In genomic region chr14:63726499-63726898, GRCh38 we compare ENCODE assay signal across 8 cellular contexts.
A peak's percentile ranks its signal among the peaks of the same experiment; 100 is the strongest.
DNase-seq lines count a peak whose midpoint lies in the region; ATAC-seq and TF ChIP-seq lines count a peak whose summit lies in the region.

No MANE protein-coding gene starts in this region.

- peaks cover 0 to 30% (median 22%) of the 10 kb centered on the region in 5 donors for H3K4me1 ChIP-seq in subcutaneous abdominal adipose tissue (ENCODE audit: control insufficient read depth in 5 of 5, insufficient read depth in 5 of 5, low read length in 5 of 5)

- H3K27ac ChIP-seq in subcutaneous abdominal adipose tissue (ENCODE audit: low read depth, low read length), result peak overlapping the region; percentile 51

- no peaks in the 10 kb centered on the region for H3K36me3 ChIP-seq in subcutaneous abdominal adipose tissue (ENCODE audit: control insufficient read depth in 5 of 5, insufficient read depth in 5 of 5, low read length in 5 of 5)

- H3K9me3 ChIP-seq in iPS-18c (ENCODE audit: control insufficient read depth, insufficient read depth, low read length) (no peaks in the 10 kb centered on the region), subcutaneous abdominal adipose tissue (ENCODE audit: control insufficient read depth in 5 of 5, low read length in 5 of 5) (no peaks in the 10 kb centered on the region)

- H3K4me3 ChIP-seq in WI38 (ENCODE audit: low read depth, low read length), result peak overlapping the region; percentile 80
- H3K4me3 ChIP-seq in iPS-18c (ENCODE audit: insufficient read depth, low read depth, low read length), result peak overlapping the region; percentile 22; the same call in 1 of the 2 replicates
- peak overlapping the region; percentile 84 to 98 (median 95) for H3K4me3 ChIP-seq in subcutaneous abdominal adipose tissue (ENCODE audit: low read depth in 1 of 5, low read length in 5 of 5)

- H3K9ac ChIP-seq in subcutaneous abdominal adipose tissue (ENCODE audit: low read length in 5 of 5), result peak overlapping the region; percentile 9 to 94 (median 90)

- H3K27me3 ChIP-seq in subcutaneous abdominal adipose tissue (ENCODE audit: control insufficient read depth in 5 of 5, insufficient read depth in 4 of 5, low read length in 5 of 5), result no peaks in the 10 kb centered on the region

- no peak for ATAC-seq in GM21737 (IDR thresholded peaks at IDR 0.05; ENCODE audit: unreplicated experiment)

- TF ChIP-seq CTCF in WI38 (IDR thresholded peaks at IDR 0.05; ENCODE audit: low read depth, low read length), result no peak

- peak; percentile 25 for DNase-seq in NCI-H510A treated with DMSO at 0.1 percent for 48 hours (lab: John Stamatoyannopoulos, UW)
- DNase-seq in NCI-H510A (lab: John Stamatoyannopoulos, UW), result no peak
- no peak for DNase-seq in SIG-M5 treated with dmso at 0.1 percent for 504 hours (lab: John Stamatoyannopoulos, UW; ENCODE audit: unreplicated experiment)
- DNase-seq in SW480 (ENCODE audit: low spot score), result no peak

Comparison
In these comparisons a context has a peak if more than half of its experiments do, and no peak if none do; other contexts are left out.
1. H3K4me3 ChIP-seq: peak in every context shown above with its lines; median percentile 95 in subcutaneous abdominal adipose tissue; 80 in WI38; 22 in iPS-18c.